Comparison of ENCODE assay signal across 23 cellular contexts in the genomic region with DNA sequence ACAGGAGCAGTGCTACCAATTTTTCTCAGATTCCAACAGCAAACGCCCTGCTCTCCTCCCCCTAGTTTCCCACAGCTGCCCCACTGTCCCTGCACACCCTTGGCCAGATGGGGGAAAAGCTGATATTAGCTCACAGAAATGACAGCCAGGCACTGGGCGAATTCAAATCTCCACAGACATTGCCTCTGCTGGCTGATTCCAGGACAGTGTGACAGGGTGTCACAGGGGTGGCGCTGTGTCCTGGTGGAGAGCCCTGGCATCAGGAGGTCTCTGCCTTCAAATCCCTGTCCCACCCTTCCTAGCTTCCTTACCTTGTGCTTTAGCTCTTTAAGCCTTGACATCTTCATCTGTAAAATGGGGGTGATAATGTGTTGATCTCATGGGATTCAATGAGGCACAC. TPM values are rescaled to one million over a fixed set of nuclear protein-coding genes. Genes with fewer than 3 reads are reported as not detected.
"Had no signal": no experiment of that assay in that cellular context is flagged by ENCODE, and none has a peak within 500 bp of the region (broad histone marks: within the 10 kb centered on the region; RNA-seq: fewer than 3 reads in every experiment).

No MANE protein-coding gene starts in this region.

- H3K9me3 ChIP-seq: prostate gland, right atrium auricular region, testis, upper lobe of left lung had no signal

- DNase-seq: activated CD8-positive, alpha-beta memory T cell treated with anti-CD3 and anti-CD28 coated beads for 24 hours; activated CD8-positive, alpha-beta memory T cell treated with anti-CD3 and anti-CD28 coated beads, Interleukin-2, amount 50 U/mL, for 48 hours; activated naive CD4-positive, alpha-beta T cell; activated naive CD8-positive, alpha-beta T cell treated with anti-CD3 and anti-CD28 coated beads for 36 hours; activated T-cell treated with anti-CD3 and anti-CD28 coated beads, Interleukin-2, amount 50 U/mL, for 72 hours; amniotic stem cell; foreskin fibroblast; left ventricle myocardium superior; naive thymus-derived CD4-positive, alpha-beta T cell; stimulated activated CD4-positive, alpha-beta T cell treated with anti-CD3 and anti-CD28 coated beads, Interleukin-2, amount 100 ng/mL, for 24 hours; T1000; testis; upper lobe of left lung had no signal

- H3K9ac ChIP-seq: neural progenitor cell had no signal

- H3K4me3 ChIP-seq: neural progenitor cell, prostate gland, right atrium auricular region, testis, upper lobe of left lung had no signal

- H3K27me3 ChIP-seq: right atrium auricular region, testis, upper lobe of left lung had no signal

- ATAC-seq: activated T-cell treated with anti-CD3 and anti-CD28 coated beads, Interleukin-2, amount 50 U/mL, for 72 hours; left ventricle myocardium superior; naive thymus-derived CD4-positive, alpha-beta T cell had no signal

- H3K4me3 Mint-ChIP-seq: activated naive CD8-positive, alpha-beta T cell treated with anti-CD3 and anti-CD28 coated beads for 36 hours; activated T-cell treated with anti-CD3 and anti-CD28 coated beads, Interleukin-2, amount 50 U/mL, for 72 hours; naive thymus-derived CD4-positive, alpha-beta T cell; neural progenitor cell; stimulated activated naive CD8-positive, alpha-beta T cell treated with anti-CD3 and anti-CD28 coated beads, Interleukin-15, Interleukin-2, amounts not matched to agents 100 ng/mL and 50 ng/mL, for 24 hours had no signal

- H3K4me1 ChIP-seq: prostate gland, right atrium auricular region, testis, upper lobe of left lung had no signal

- H3K27ac ChIP-seq: epithelial cell of prostate, neural progenitor cell, prostate gland, right atrium auricular region, testis, upper lobe of left lung had no signal

- H3K36me3 Mint-ChIP-seq: activated naive CD8-positive, alpha-beta T cell treated with anti-CD3 and anti-CD28 coated beads for 36 hours; neural progenitor cell had no signal

- H3K27ac Mint-ChIP-seq: activated naive CD8-positive, alpha-beta T cell treated with anti-CD3 and anti-CD28 coated beads for 36 hours; activated T-cell treated with anti-CD3 and anti-CD28 coated beads, Interleukin-2, amount 50 U/mL, for 72 hours; naive thymus-derived CD4-positive, alpha-beta T cell; neural progenitor cell; stimulated activated naive CD8-positive, alpha-beta T cell treated with anti-CD3 and anti-CD28 coated beads, Interleukin-15, Interleukin-2, amounts not matched to agents 100 ng/mL and 50 ng/mL, for 24 hours had no signal

- H3K9me3 Mint-ChIP-seq: activated naive CD8-positive, alpha-beta T cell treated with anti-CD3 and anti-CD28 coated beads for 36 hours; activated T-cell treated with anti-CD3 and anti-CD28 coated beads, Interleukin-2, amount 50 U/mL, for 72 hours; naive thymus-derived CD4-positive, alpha-beta T cell; neural progenitor cell; stimulated activated naive CD8-positive, alpha-beta T cell treated with anti-CD3 and anti-CD28 coated beads, Interleukin-15, Interleukin-2, amounts not matched to agents 100 ng/mL and 50 ng/mL, for 24 hours had no signal

- H3K4me2 ChIP-seq: neural progenitor cell had no signal

- H2AFZ ChIP-seq: neural progenitor cell had no signal

- H3K36me3 ChIP-seq: neural progenitor cell, prostate gland, right atrium auricular region, upper lobe of left lung had no signal

RNA-seq across cellular contexts. Expression of gene OLIG1, which starts 10.4 kb away (rescaled TPM):
- total RNA-seq: activated T-cell treated with anti-CD3 and anti-CD28 coated beads, Interleukin-2, amount 50 U/mL, for 72 hours; dermis microvascular lymphatic vessel endothelial cell; glomerular endothelial cell; osteoblast; right atrium auricular region; skeletal muscle tissue had no signal
- polyA plus RNA-seq: naive thymus-derived CD4-positive, alpha-beta T cell had no signal

RNA-seq across cellular contexts. Expression of gene OLIG2, which starts 54.6 kb away (rescaled TPM):
- total RNA-seq: activated naive CD8-positive, alpha-beta T cell treated with anti-CD3 and anti-CD28 coated beads for 36 hours; activated T-cell treated with anti-CD3 and anti-CD28 coated beads, Interleukin-2, amount 50 U/mL, for 72 hours; cardiac septum; dermis microvascular lymphatic vessel endothelial cell; glomerular endothelial cell; left ventricle myocardium superior; naive thymus-derived CD4-positive, alpha-beta T cell; osteoblast; prostate gland; right atrium auricular region; skeletal muscle tissue; testis; upper lobe of left lung had no signal
- polyA plus RNA-seq: naive thymus-derived CD4-positive, alpha-beta T cell had no signal
